ENCODE assay signal across 13 cellular contexts in genomic region chrX:101260435-101260834, GRCh38. TPM values are rescaled to one million over a fixed set of nuclear protein-coding genes. Genes with fewer than 3 reads are reported as not detected.
DNase-seq lines count a peak whose midpoint lies in the region; FAIRE-seq and TF ChIP-seq lines count a peak whose summit lies in the region.
"Had no signal": no experiment of that assay in that cellular context is flagged by ENCODE, and none has a peak within 500 bp of the region (broad histone marks: within the 10 kb centered on the region; RNA-seq: fewer than 3 reads in every experiment).

No MANE protein-coding gene starts in this region.

- no peak overlapping the region for H3K9ac ChIP-seq in H1 (replicated peaks in 1 of 4; ENCODE audit: extremely low read depth in 1 of 4, low read depth in 3 of 4, low read length in 3 of 4)

- no peaks in the 10 kb centered on the region for H3K4me1 ChIP-seq in H1 (replicated peaks in 1 of 4; ENCODE audit: control insufficient read depth in 3 of 4, insufficient read depth in 4 of 4, low read length in 3 of 4)
- no peaks in the 10 kb centered on the region for H3K4me1 ChIP-seq in osteoblast (ENCODE audit: insufficient read depth, low read length)

- H3K9me3 ChIP-seq in H1 (ENCODE audit: insufficient read depth in 2 of 2, low read depth in 1 of 2, low read length in 1 of 2) (no peaks in the 10 kb centered on the region), osteoblast (ENCODE audit: low read depth, low read length) (no peaks in the 10 kb centered on the region)

- H4K20me1 ChIP-seq in H1 (replicated peaks in 1 of 2; ENCODE audit: control insufficient read depth in 1 of 2, insufficient read depth in 2 of 2, low read length in 2 of 2) (no peaks in the 10 kb centered on the region), osteoblast (ENCODE audit: insufficient read depth, low read length) (no peaks in the 10 kb centered on the region)

- no peak overlapping the region for H3K18ac ChIP-seq in H1 (ENCODE audit: extremely low read depth, low read length)

- H2BK20ac ChIP-seq in H1 (ENCODE audit: low read length): no peak overlapping the region

- peak; percentile 36 to 60 (median 45); a peak in 3 of 4 replicates for TF ChIP-seq CTCF in H1 (IDR thresholded peaks at IDR 0.05; ENCODE audit: control extremely low read depth in 1 of 3, insufficient read depth in 1 of 3, low read depth in 1 of 3, low read length in 3 of 3)
- peak; percentile 46 for TF ChIP-seq CTCF in osteoblast (IDR thresholded peaks at IDR 0.05; ENCODE audit: extremely low read depth, low read depth, low read length)

- H3K36me3 ChIP-seq in H1 (ENCODE audit: control insufficient read depth in 2 of 4, insufficient read depth in 4 of 4, low read length in 3 of 4) (no peaks in the 10 kb centered on the region), osteoblast (ENCODE audit: insufficient read depth, low read length) (no peaks in the 10 kb centered on the region)

- H3K27me3 ChIP-seq in H1 (replicated peaks in 1 of 4; ENCODE audit: control insufficient read depth in 3 of 4, extremely low read depth in 1 of 4, insufficient read depth in 3 of 4, low read length in 3 of 4) (no peaks in the 10 kb centered on the region), osteoblast (ENCODE audit: insufficient read depth, low read length) (peaks cover 5% of the 10 kb centered on the region)

- no peak overlapping the region for H2AK5ac ChIP-seq in H1 (ENCODE audit: low read depth, low read length)

- H3K4me2 ChIP-seq in H1 (ENCODE audit: insufficient read depth in 1 of 2, low read depth in 2 of 2, low read length in 2 of 2) (no peak overlapping the region), osteoblast (ENCODE audit: insufficient read depth, low read length) (no peak overlapping the region)

- no peak overlapping the region for H2BK5ac ChIP-seq in H1 (ENCODE audit: low read depth, low read length)

- no peak overlapping the region for H3K14ac ChIP-seq in H1 (ENCODE audit: insufficient read length)

- H3K27ac ChIP-seq in H1 (ENCODE audit: low read depth, low read length) (no peak overlapping the region), osteoblast (ENCODE audit: low read depth, low read length) (no peak overlapping the region)

- H3K23me2 ChIP-seq in H1 (ENCODE audit: low read depth, low read length): no peaks in the 10 kb centered on the region

- H2AFZ ChIP-seq in H1 (ENCODE audit: low read length) (no peak overlapping the region), osteoblast (ENCODE audit: low read length) (no peak overlapping the region)

- no peak overlapping the region for H4K8ac ChIP-seq in H1 (ENCODE audit: extremely low read depth, insufficient read depth, low read length)

- TF ChIP-seq EP300 in H1 (IDR thresholded peaks at IDR 0.05; ENCODE audit: borderline replicate concordance in 1 of 2, low read depth in 2 of 2, low read length in 2 of 2): no peak

- H2BK12ac ChIP-seq in H1 (ENCODE audit: low read depth, low read length): no peak overlapping the region

- H4K5ac ChIP-seq in H1 (ENCODE audit: insufficient read length, low read depth, low read length): no peak overlapping the region

- CTCF ChIA-PET in H1 (lab: Charles Lee; ENCODE audit: partially characterized antibody): interaction anchor here (0.6 to 2.7 kb wide), 4 partner anchors 14 to 123 kb away, joined by 3 to 8 read pairs (median 4); no protein-coding TSS in a partner anchor

- no peak for TF ChIP-seq POLR2A in H1 (IDR thresholded peaks at IDR 0.05; ENCODE audit: control extremely low read depth in 1 of 2, low read depth in 2 of 2, low read length in 2 of 2)

- no peak overlapping the region for H3K23ac ChIP-seq in H1 (ENCODE audit: insufficient read length)

- H4K91ac ChIP-seq in H1 (replicated peaks; ENCODE audit: insufficient read length, low read length): no peak overlapping the region

- peak; percentile 66 for FAIRE-seq in H1 (lab: Jason Lieb, UNC)
- FAIRE-seq: H54 had no signal

- no peaks in the 10 kb centered on the region for H3K79me2 ChIP-seq in H1 (ENCODE audit: control insufficient read depth in 1 of 2, insufficient read depth in 2 of 2, low read length in 2 of 2)
- no peaks in the 10 kb centered on the region for H3K79me2 ChIP-seq in osteoblast (ENCODE audit: insufficient read depth, low read length)

- DNase-seq in NCI-H2107 treated with DMSO at 0.1 percent for 48 hours (lab: John Stamatoyannopoulos, UW; ENCODE audit: unreplicated experiment) (peak; percentile 3), NCI-H2107 (lab: John Stamatoyannopoulos, UW) (no peak), NCI-H526 treated with DMSO at 0.1 percent for 48 hours (lab: John Stamatoyannopoulos, UW) (peak; percentile 8), H1 (ENCODE audit: low read depth in 1 of 2, low spot score in 2 of 2) (no peak), osteoblast (ENCODE audit: insufficient read length, low spot score, missing footprints) (no peak), AG08396 (ENCODE audit: low spot score) (no peak), activated gamma-delta T cell treated with Interleukin-2 at 50 U/mL for 16 hours (no peak), H4 (ENCODE audit: low spot score) (no peak)
- DNase-seq: ACHN, hippocampal formation, NCI-H446, occipital lobe had no signal

- POLR2A ChIA-PET in H1 (lab: Charles Lee; ENCODE audit: partially characterized antibody): no interaction called here

- no peak overlapping the region for H2BK15ac ChIP-seq in H1 (ENCODE audit: low read length)

- H3K56ac ChIP-seq in H1 (replicated peaks; ENCODE audit: insufficient read length, low read depth, low read length): no peak overlapping the region

- H3K4me3 ChIP-seq in H1 (ENCODE audit: extremely low read depth in 1 of 4, insufficient read depth in 2 of 4, low read depth in 3 of 4, low read length in 4 of 4) (no peak overlapping the region), osteoblast (ENCODE audit: insufficient read depth, low read length) (no peak overlapping the region)

- H3K4ac ChIP-seq in H1 (replicated peaks; ENCODE audit: insufficient read length, low read depth, low read length): no peak overlapping the region

- no peaks in the 10 kb centered on the region for H3K79me1 ChIP-seq in H1 (ENCODE audit: low read depth, low read length)

- H2BK120ac ChIP-seq in H1 (replicated peaks; ENCODE audit: low read depth, low read length): no peak overlapping the region

- WGBS in H1 (ENCODE audit: extremely low coverage in 1 of 2, insufficient coverage in 1 of 2, insufficient read length in 1 of 2, insufficient replicate concordance in 2 of 2, low coverage in 1 of 2, low lambda C conversion rate in 2 of 2, missing lambda C conversion rate in 1 of 2), 2 experiments: 83% methylated on average over 4 of the region's 4 CpGs; no CpG with 5 or more reads in 1 of the 2 experiments

- TF ChIP-seq RAD21 in H1 (IDR thresholded peaks at IDR 0.05 in 1 of 2, conservative IDR thresholded peaks at IDR 0.05 in 1 of 2; ENCODE audit: low read depth in 2 of 2, low read length in 2 of 2): peak; percentile 61 to 75

TF ChIP-seq in H1, 55 proteins besides CTCF, POLR2A, EP300 and RAD21:
- TF ChIP-seq KDM5A (IDR thresholded peaks at IDR 0.05; ENCODE audit: low read length) (no peak), SP4 (IDR thresholded peaks at IDR 0.05; ENCODE audit: low read length) (no peak), SRF (IDR thresholded peaks at IDR 0.05; ENCODE audit: low read depth, low read length) (no peak), BCL11A (IDR thresholded peaks at IDR 0.05; ENCODE audit: low read depth in 2 of 2, low read length in 2 of 2) (no peak), SIN3A (conservative IDR thresholded peaks at IDR 0.05 in 1 of 2, IDR thresholded peaks at IDR 0.05 in 1 of 2; ENCODE audit: low read depth in 1 of 2, low read length in 2 of 2) (no peak), EGR1 (IDR thresholded peaks at IDR 0.05; ENCODE audit: borderline replicate concordance, low read depth, low read length) (no peak), FOSL1 (IDR thresholded peaks at IDR 0.05; ENCODE audit: insufficient read depth, low read depth, low read length) (no peak), TEAD4 (IDR thresholded peaks at IDR 0.05; ENCODE audit: low read depth, low read length) (no peak), CHD1 (IDR thresholded peaks at IDR 0.05; ENCODE audit: low read depth, low read length) (no peak), TAF1 (IDR thresholded peaks at IDR 0.05; ENCODE audit: low read depth, low read length) (no peak), NANOG (IDR thresholded peaks at IDR 0.05; ENCODE audit: insufficient read depth, low read depth, low read length, poor library complexity, severe bottlenecking) (no peak), SP1 (IDR thresholded peaks at IDR 0.05; ENCODE audit: low read depth, low read length) (no peak)

RNA-seq across cellular contexts. Expression of gene TAF7L, which starts 30.7 kb away (rescaled TPM):
- not detected in 2 replicates for total RNA-seq in H1 (2021; fragmentation: NEBNext Ultra II Directional; extraction: Animal tissue kit (Norgen Biotek cat#: 25700))
- not detected in 2 replicates for polyA plus RNA-seq in H1 (2011; rRNA removed)
- 0.13 TPM for polyA plus RNA-seq in H1 (2011; cell fraction: cytosol; rRNA removed)
- polyA plus RNA-seq in H1 (2011; cell fraction: nucleus; rRNA removed): not detected
- polyA plus RNA-seq in H1 (2012, experiment 1 of 2): 0.07 to 0.09 TPM (median 0.07 TPM) in 3 of 4 replicates, not detected in the other
- not detected for polyA plus RNA-seq in H1 (2012, experiment 2 of 2)
- 0.08 TPM for polyA plus RNA-seq in H1 (2013, experiment 1 of 2)
- 0.06 TPM for polyA plus RNA-seq in H1 (2013, experiment 2 of 2)
- not detected in 2 replicates for polyA minus RNA-seq in H1 (2011; rRNA and poly(A)+ RNA removed)
- not detected for polyA minus RNA-seq in H1 (2011; cell fraction: cytosol; rRNA and poly(A)+ RNA removed)
- not detected for polyA minus RNA-seq in H1 (2011; cell fraction: nucleus; rRNA and poly(A)+ RNA removed)
- total RNA-seq in osteoblast: 0.29 and 0.36 TPM in 2 replicates
- total RNA-seq in H4 (2014; rRNA removed; shearing (Covaris generic)): not detected in 2 replicates

RNA-seq across cellular contexts. Expression of gene DRP2, which starts 40.8 kb away (rescaled TPM):
- total RNA-seq in H1 (2021; fragmentation: NEBNext Ultra II Directional; extraction: Animal tissue kit (Norgen Biotek cat#: 25700)): 0.20 and 0.25 TPM in 2 replicates
- 0.18 and 0.24 TPM in 2 replicates for polyA plus RNA-seq in H1 (2011; rRNA removed)
- polyA plus RNA-seq in H1 (2011; cell fraction: cytosol; rRNA removed): 0.22 TPM
- 0.88 TPM for polyA plus RNA-seq in H1 (2011; cell fraction: nucleus; rRNA removed)
- 0.27 to 0.40 TPM (median 0.35 TPM) in 4 replicates for polyA plus RNA-seq in H1 (2012, experiment 1 of 2)
- polyA plus RNA-seq in H1 (2012, experiment 2 of 2): not detected
- 0.16 TPM for polyA plus RNA-seq in H1 (2013, experiment 1 of 2)
- 0.17 TPM for polyA plus RNA-seq in H1 (2013, experiment 2 of 2)
- polyA minus RNA-seq in H1 (2011; rRNA and poly(A)+ RNA removed): 0.56 and 0.63 TPM in 2 replicates
- 0.22 TPM for polyA minus RNA-seq in H1 (2011; cell fraction: cytosol; rRNA and poly(A)+ RNA removed)
- polyA minus RNA-seq in H1 (2011; cell fraction: nucleus; rRNA and poly(A)+ RNA removed): 0.80 TPM
- 0.59 and 0.72 TPM in 2 replicates for total RNA-seq in osteoblast
- total RNA-seq in H4 (2014; rRNA removed; shearing (Covaris generic)): 0.14 TPM in 1 of 2 replicates, not detected in the other

Comparison
In these comparisons a context has a peak if more than half of its experiments do, and no peak if none do; other contexts are left out.
1. DNase-seq: peak in NCI-H2107 treated with DMSO at 0.1 percent for 48 hours (single experiment) and NCI-H526 treated with DMSO at 0.1 percent for 48 hours (single experiment); none in NCI-H2107 (single experiment), H1 (0 of 2), osteoblast (single experiment), AG08396 (single experiment), activated gamma-delta T cell treated with Interleukin-2 at 50 U/mL for 16 hours (single experiment) and H4 (single experiment).